9 cellular contexts compared by ENCODE assay signal in genomic region chr2:195898505-195898904, GRCh38.
DNase-seq lines count a peak whose midpoint lies in the region; ATAC-seq and TF ChIP-seq lines count a peak whose summit lies in the region.
"Had no signal": no experiment of that assay in that cellular context is flagged by ENCODE, and none has a peak within 500 bp of the region (broad histone marks: within the 10 kb centered on the region; RNA-seq: fewer than 3 reads in every experiment).

No MANE protein-coding gene starts in this region.

- H3K4me3 Mint-ChIP-seq in activated T-cell treated with anti-CD3 and anti-CD28 coated beads, Interleukin-2, amount 50 U/mL, for 4 hours, result no peak overlapping the region

- DNase-seq in GM04503 (ENCODE audit: low read depth), result peak; percentile 93
- peak; percentile 46 for DNase-seq in RWPE1 (ENCODE audit: low spot score)
- DNase-seq in foreskin fibroblast, result peak; percentile 99
- DNase-seq in pons (ENCODE audit: low spot score), result peak; percentile 76
- no peak for DNase-seq in esophagus squamous epithelium (lab: John Stamatoyannopoulos, UW)
- no peak for DNase-seq in activated naive CD4-positive, alpha-beta T cell (lab: John Stamatoyannopoulos, UW)
- no peak for DNase-seq in activated T-cell treated with anti-CD3 and anti-CD28 coated beads, Interleukin-2, amount 50 U/mL, for 4 hours

- TF ChIP-seq CTCF in RWPE1 (conservative IDR thresholded peaks at IDR 0.05; ENCODE audit: low read depth), result no peak
- no peak for TF ChIP-seq CTCF in foreskin fibroblast (IDR thresholded peaks at IDR 0.05; ENCODE audit: low read depth, low read length)
- no peak for TF ChIP-seq CTCF in esophagus squamous epithelium (IDR thresholded peaks at IDR 0.05)

- H3K9me3 ChIP-seq in esophagus squamous epithelium, result no peaks in the 10 kb centered on the region
- H3K9me3 ChIP-seq: psoas muscle had no signal

- TF ChIP-seq POLR2A in esophagus squamous epithelium (IDR thresholded peaks at IDR 0.05), result no peak

- no peaks in the 10 kb centered on the region for H3K27me3 ChIP-seq in esophagus squamous epithelium

- CTCF ChIA-PET in RWPE1 (lab: Yijun Ruan, JAX), result interaction anchor here (0.7 kb wide), 1 partner anchor 229 kb away, joined by 3 read pairs; no protein-coding TSS in a partner anchor

- no peak for ATAC-seq in HG02678 (IDR thresholded peaks at IDR 0.05; ENCODE audit: unreplicated experiment)
- no peak for ATAC-seq in activated T-cell treated with anti-CD3 and anti-CD28 coated beads, Interleukin-2, amount 50 U/mL, for 4 hours
- ATAC-seq: psoas muscle had no signal

- intact Hi-C loops in esophagus squamous epithelium (cut with DNase I), result no loop called here

- H3K9me3 Mint-ChIP-seq in activated T-cell treated with anti-CD3 and anti-CD28 coated beads, Interleukin-2, amount 50 U/mL, for 4 hours, result no peaks in the 10 kb centered on the region

- H3K27ac ChIP-seq in RWPE1 (no peak overlapping the region), esophagus squamous epithelium (no peak overlapping the region)
- H3K27ac ChIP-seq: psoas muscle had no signal

- H3K4me1 Mint-ChIP-seq in activated T-cell treated with anti-CD3 and anti-CD28 coated beads, Interleukin-2, amount 50 U/mL, for 4 hours (ENCODE audit: low read depth), result no peaks in the 10 kb centered on the region

- peaks cover 3% of the 10 kb centered on the region for H3K27me3 Mint-ChIP-seq in activated T-cell treated with anti-CD3 and anti-CD28 coated beads, Interleukin-2, amount 50 U/mL, for 4 hours (ENCODE audit: low read depth)

- 16 to 30% methylated on average over 8 of the region's 8 CpGs for WGBS in esophagus squamous epithelium, 2 donors

- H3K4me1 ChIP-seq in esophagus squamous epithelium, result no peaks in the 10 kb centered on the region
- H3K4me1 ChIP-seq: psoas muscle had no signal

- POLR2A ChIA-PET in RWPE1 (lab: Yijun Ruan, JAX; ENCODE audit: low non-redundant PET), result no interaction called here

- no peaks in the 10 kb centered on the region for H3K36me3 ChIP-seq in esophagus squamous epithelium

- no peaks in the 10 kb centered on the region for H3K36me3 Mint-ChIP-seq in activated T-cell treated with anti-CD3 and anti-CD28 coated beads, Interleukin-2, amount 50 U/mL, for 4 hours (ENCODE audit: insufficient read depth)

- H3K4me3 ChIP-seq in foreskin fibroblast (ENCODE audit: low read depth in 1 of 2, low read length in 2 of 2) (no peak overlapping the region), esophagus squamous epithelium (no peak overlapping the region)
- H3K4me3 ChIP-seq: psoas muscle had no signal

Comparison
In these comparisons a context has a peak if more than half of its experiments do, and no peak if none do; other contexts are left out.
1. DNase-seq: peak in GM04503 (single experiment), RWPE1 (single experiment), foreskin fibroblast (2 of 2) and pons (single experiment); none in esophagus squamous epithelium (single experiment), activated naive CD4-positive, alpha-beta T cell (0 of 4) and activated T-cell treated with anti-CD3 and anti-CD28 coated beads, Interleukin-2, amount 50 U/mL, for 4 hours (single experiment).